10 cellular contexts compared by ENCODE assay signal in genomic region chr10:5448333-5449048, GRCh38. TPM values are rescaled to one million over a fixed set of nuclear protein-coding genes. Genes with fewer than 3 reads are reported as not detected.
DNase-seq lines count a peak whose midpoint lies in the region; ATAC-seq and TF ChIP-seq lines count a peak whose summit lies in the region.
"Had no signal": no experiment of that assay in that cellular context is flagged by ENCODE, and none has a peak within 500 bp of the region (broad histone marks: within the 10 kb centered on the region; RNA-seq: fewer than 3 reads in every experiment).

No MANE protein-coding gene starts in this region.

- no peak overlapping the region for H3K27ac Mint-ChIP-seq in stimulated activated naive CD8-positive, alpha-beta T cell treated with anti-CD3 and anti-CD28 coated beads, Interleukin-15, Interleukin-2, amounts not matched to agents 100 ng/mL and 50 ng/mL, for 24 hours
- peak overlapping the region; percentile 54 for H3K27ac Mint-ChIP-seq in dendritic cell treated with granulocyte-macrophage colony-stimulating factor and Interleukin-4, amounts not matched to agents 40 ng/mL and 50 ng/mL, for 4 days

- H3K4me3 ChIP-seq in mucosa of descending colon (peak overlapping the region; percentile 40), aorta (ENCODE audit: low read length in 2 of 2) (peak overlapping the region; percentile 98 to 100)

- ATAC-seq in stimulated activated naive CD8-positive, alpha-beta T cell treated with anti-CD3 and anti-CD28 coated beads, Interleukin-15, Interleukin-2, amounts not matched to agents 100 U/mL and 50 U/mL, for 24 hours = no peak
- peak; percentile 57 for ATAC-seq in mucosa of descending colon
- ATAC-seq in aorta (ENCODE audit: low FRiP score) = no peak

- peaks cover 23% of the 10 kb centered on the region for H3K36me3 Mint-ChIP-seq in stimulated activated naive CD8-positive, alpha-beta T cell treated with anti-CD3 and anti-CD28 coated beads, Interleukin-15, Interleukin-2, amounts not matched to agents 100 ng/mL and 50 ng/mL, for 24 hours (ENCODE audit: low read depth)
- H3K36me3 Mint-ChIP-seq in dendritic cell treated with granulocyte-macrophage colony-stimulating factor and Interleukin-4, amounts not matched to agents 40 ng/mL and 50 ng/mL, for 4 days (ENCODE audit: low read depth) = peaks cover 27% of the 10 kb centered on the region

- no peaks in the 10 kb centered on the region for H3K27me3 ChIP-seq in aorta (ENCODE audit: control insufficient read depth in 1 of 2, insufficient read depth in 2 of 2, low read length in 1 of 2)
- H3K27me3 ChIP-seq: neutrophil had no signal

- peaks cover 4% of the 10 kb centered on the region for H3K27me3 Mint-ChIP-seq in stimulated activated naive CD8-positive, alpha-beta T cell treated with anti-CD3 and anti-CD28 coated beads, Interleukin-15, Interleukin-2, amounts not matched to agents 100 ng/mL and 50 ng/mL, for 24 hours
- no peaks in the 10 kb centered on the region for H3K27me3 Mint-ChIP-seq in dendritic cell treated with granulocyte-macrophage colony-stimulating factor and Interleukin-4, amounts not matched to agents 40 ng/mL and 50 ng/mL, for 4 days

- WGBS in aorta, 2 donors = 3 to 8% methylated on average over 7 of the region's 7 CpGs

- no peaks in the 10 kb centered on the region for H3K9me3 Mint-ChIP-seq in stimulated activated naive CD8-positive, alpha-beta T cell treated with anti-CD3 and anti-CD28 coated beads, Interleukin-15, Interleukin-2, amounts not matched to agents 100 ng/mL and 50 ng/mL, for 24 hours
- no peaks in the 10 kb centered on the region for H3K9me3 Mint-ChIP-seq in dendritic cell treated with granulocyte-macrophage colony-stimulating factor and Interleukin-4, amounts not matched to agents 40 ng/mL and 50 ng/mL, for 4 days

- peak overlapping the region; percentile 30 for H3K4me3 Mint-ChIP-seq in stimulated activated naive CD8-positive, alpha-beta T cell treated with anti-CD3 and anti-CD28 coated beads, Interleukin-15, Interleukin-2, amounts not matched to agents 100 ng/mL and 50 ng/mL, for 24 hours
- H3K4me3 Mint-ChIP-seq in dendritic cell treated with granulocyte-macrophage colony-stimulating factor and Interleukin-4, amounts not matched to agents 40 ng/mL and 50 ng/mL, for 4 days = peak overlapping the region; percentile 63

- H3K27ac ChIP-seq in aorta (ENCODE audit: low read depth in 1 of 2, low read length in 2 of 2) = peak overlapping the region in 1 of 2 donors; percentile 67
- H3K27ac ChIP-seq: neutrophil had no signal

- H3K4me1 Mint-ChIP-seq in stimulated activated naive CD8-positive, alpha-beta T cell treated with anti-CD3 and anti-CD28 coated beads, Interleukin-15, Interleukin-2, amounts not matched to agents 100 ng/mL and 50 ng/mL, for 24 hours (ENCODE audit: low read depth) = peaks cover 38% of the 10 kb centered on the region
- H3K4me1 Mint-ChIP-seq in dendritic cell treated with granulocyte-macrophage colony-stimulating factor and Interleukin-4, amounts not matched to agents 40 ng/mL and 50 ng/mL, for 4 days (ENCODE audit: low read depth) = peaks cover 9% of the 10 kb centered on the region

- H3K9me3 ChIP-seq in mucosa of descending colon (no peaks in the 10 kb centered on the region), aorta (ENCODE audit: control insufficient read depth, low read length) (no peaks in the 10 kb centered on the region)
- H3K9me3 ChIP-seq: neutrophil had no signal

- H3K4me1 ChIP-seq in mucosa of descending colon (ENCODE audit: low read depth) (peaks cover 24% of the 10 kb centered on the region), aorta (ENCODE audit: control insufficient read depth in 1 of 2, insufficient read depth in 2 of 2, low read length in 2 of 2) (peaks cover 0 to 8% of the 10 kb centered on the region in 2 donors)

- DNase-seq in stimulated activated naive CD8-positive, alpha-beta T cell treated with anti-CD3 and anti-CD28 coated beads, Interleukin-15, Interleukin-2, amounts not matched to agents 100 U/mL and 50 U/mL, for 24 hours = no peak
- DNase-seq in mucosa of descending colon (peak in 1 of 3 donors; percentile 53), aorta (no peak), nucleus accumbens (lab: John Stamatoyannopoulos, UW) (no peak), DMS153 treated with DMSO at 0.1 percent for 48 hours (lab: John Stamatoyannopoulos, UW; ENCODE audit: unreplicated experiment) (no peak), NCI-H510A treated with DMSO at 0.1 percent for 48 hours (lab: John Stamatoyannopoulos, UW) (no peak)
- DNase-seq: substantia nigra had no signal

- no peak for TF ChIP-seq CTCF in mucosa of descending colon (IDR thresholded peaks at IDR 0.05)

- no peaks in the 10 kb centered on the region for H3K36me3 ChIP-seq in mucosa of descending colon (ENCODE audit: low read depth)
- peaks cover 0 to 7% of the 10 kb centered on the region in 2 donors for H3K36me3 ChIP-seq in aorta (ENCODE audit: control insufficient read depth in 1 of 2, insufficient read depth in 2 of 2, low read length in 1 of 2)

- intact Hi-C loops in dendritic cell treated with granulocyte-macrophage colony-stimulating factor and Interleukin-4, amounts not matched to agents 40 ng/mL and 50 ng/mL, for 4 days (cut with micrococcal nuclease) = loop anchor here (5.0 kb wide), 1 partner anchor 159 kb away; no protein-coding TSS in a partner anchor
- intact Hi-C loops in mucosa of descending colon (cut with DNase I, micrococcal nuclease) = loop anchor here in 1 of 2 donors (5.0 kb wide), 1 partner anchor 99 kb away; no protein-coding TSS in a partner anchor
- intact Hi-C loops in aorta (cut with DNase I) = loop anchor here (5.0 to 10.0 kb wide), 4 partner anchors 99 to 426 kb away; no protein-coding TSS in a partner anchor

RNA-seq across cellular contexts. Expression of gene NET1, which starts 36.1 kb away (rescaled TPM):
- 100 to 1,000 TPM; 213 to 399 (median 359) TPM for total RNA-seq in mucosa of descending colon
- total RNA-seq in aorta = 100 to 1,000 TPM; 266 to 451 TPM
- 100 to 1,000 TPM in 1 of 2 donors, 10 to 100 TPM in 1; 76.2 to 240 TPM for polyA plus RNA-seq in aorta

RNA-seq across cellular contexts. Expression of gene TUBAL3, which starts 43.9 kb away (rescaled TPM):
- 10 to 100 TPM; 20.9 to 64.0 (median 38.7) TPM for total RNA-seq in mucosa of descending colon
- not detected for total RNA-seq in aorta
- polyA plus RNA-seq in aorta = 10 to 100 TPM in 1 of 2 donors, under 1 TPM in 1; 0.28 to 10.6 TPM

RNA-seq across cellular contexts. Expression of gene CALML5, which starts 50.9 kb away (rescaled TPM):
- total RNA-seq in mucosa of descending colon (not detected), aorta (not detected)
- polyA plus RNA-seq in aorta = not detected

Comparison
In these comparisons a context has a peak if more than half of its experiments do, and no peak if none do; other contexts are left out.
1. RNA of gene TUBAL3, which starts 43.9 kb away (total RNA-seq): 20.9 to 64.0 TPM in mucosa of descending colon; not detected in aorta; every median in the first group is over 10 times any median in the second.